ENCODE assay signal across 8 cellular contexts in genomic region chr14:100384819-100385813, GRCh38. TPM values are rescaled to one million over a fixed set of nuclear protein-coding genes. Genes with fewer than 3 reads are reported as not detected.
DNase-seq lines count a peak whose midpoint lies in the region; ATAC-seq lines count a peak whose summit lies in the region.

No MANE protein-coding gene starts in this region.

- no peak overlapping the region for H4K91ac ChIP-seq in neuronal stem cell (ENCODE audit: low read depth, low read length, poor library complexity)

- peak overlapping the region; percentile 87 for H2AK5ac ChIP-seq in neuronal stem cell (ENCODE audit: low read depth, low read length)

- no peak overlapping the region for H4K8ac ChIP-seq in neuronal stem cell (ENCODE audit: low read depth, low read length)

- no peak overlapping the region for H3K23ac ChIP-seq in neuronal stem cell (ENCODE audit: low read depth, low read length, poor library complexity)

- H3K4me1 ChIP-seq in neuronal stem cell (ENCODE audit: control insufficient read depth in 2 of 2, insufficient read depth in 1 of 2, low read depth in 1 of 2, low read length in 2 of 2) = peaks cover 10 to 31% of the 10 kb centered on the region in 2 donors

- H3K9ac ChIP-seq in neuronal stem cell (ENCODE audit: low read depth, low read length, poor library complexity) = no peak overlapping the region

- H2BK12ac ChIP-seq in neuronal stem cell (ENCODE audit: low read length) = peak overlapping the region; percentile 64

- no CpG with 5 or more reads among the region's 16 CpGs for WGBS in neuronal stem cell (ENCODE audit: extremely low coverage in 2 of 2, insufficient read length in 2 of 2, insufficient replicate concordance in 1 of 2), 2 donors

- H3K9me3 ChIP-seq in neuronal stem cell (replicated peaks in 1 of 2; ENCODE audit: control insufficient read depth in 2 of 2, insufficient read depth in 1 of 2, low read depth in 1 of 2, low read length in 2 of 2) = no peaks in the 10 kb centered on the region

- H2AFZ ChIP-seq in neuronal stem cell (ENCODE audit: low read length) = peak overlapping the region; percentile 1

- H2BK120ac ChIP-seq in neuronal stem cell (ENCODE audit: low read depth, low read length) = peak overlapping the region; percentile 49

- H3K18ac ChIP-seq in neuronal stem cell (ENCODE audit: low read length) = no peak overlapping the region

- H3K4ac ChIP-seq in neuronal stem cell (ENCODE audit: low read length) = no peak overlapping the region

- peak overlapping the region; percentile 64 for H2BK15ac ChIP-seq in neuronal stem cell (ENCODE audit: low read length)

- ATAC-seq in HG03460 (IDR thresholded peaks at IDR 0.05; ENCODE audit: unreplicated experiment) = no peak

- H3K36me3 ChIP-seq in neuronal stem cell (replicated peaks in 1 of 2; ENCODE audit: control insufficient read depth in 2 of 2, insufficient read depth in 2 of 2, low read length in 2 of 2) = peaks cover 0 to 8% of the 10 kb centered on the region in 2 donors

- H3K27ac ChIP-seq in neuronal stem cell (replicated peaks; ENCODE audit: low read length) = no peak overlapping the region

- H3K4me3 ChIP-seq in neuronal stem cell (ENCODE audit: low read length in 2 of 2) = no peak overlapping the region

- H3K27me3 ChIP-seq in neuronal stem cell (ENCODE audit: control insufficient read depth in 3 of 3, insufficient read depth in 3 of 3, low read depth in 1 of 3, low read length in 3 of 3) = no peaks in the 10 kb centered on the region

- no peaks in the 10 kb centered on the region for H3K79me1 ChIP-seq in neuronal stem cell (ENCODE audit: low read depth, low read length)

- H2BK5ac ChIP-seq in neuronal stem cell (ENCODE audit: low read length) = peak overlapping the region; percentile 43

- peak; percentile 75 for DNase-seq in DMS 273 (lab: John Stamatoyannopoulos, UW; ENCODE audit: unreplicated experiment)
- DNase-seq in DMS 273 treated with DMSO at 0.1 percent for 48 hours (lab: John Stamatoyannopoulos, UW) = no peak
- peak; percentile 31 for DNase-seq in NCI-H524 treated with DMSO at 0.1 percent for 48 hours (lab: John Stamatoyannopoulos, UW)
- DNase-seq in dermis microvascular lymphatic vessel endothelial cell (ENCODE audit: low read depth in 2 of 2) = peak; percentile 45 to 78
- DNase-seq in neuronal stem cell (ENCODE audit: low spot score) = no peak
- DNase-seq in NCI-H187 treated with DMSO at 0.1 percent for 48 hours (lab: John Stamatoyannopoulos, UW) = no peak
- no peak for DNase-seq in 8988T

- H3K4me2 ChIP-seq in neuronal stem cell (ENCODE audit: insufficient read depth, low read length, poor library complexity, severe bottlenecking) = no peak overlapping the region

- H3K14ac ChIP-seq in neuronal stem cell (ENCODE audit: low read length) = no peak overlapping the region

RNA-seq across cellular contexts. Expression of gene WDR25, which starts 8.8 kb away (rescaled TPM):
- 18.1 and 36.4 TPM in 2 replicates for total RNA-seq in dermis microvascular lymphatic vessel endothelial cell
- 8.7 TPM for polyA plus RNA-seq in neuronal stem cell (2013, experiment 1 of 2)
- 9.9 TPM for polyA plus RNA-seq in neuronal stem cell (2013, experiment 2 of 2)

Comparison
In these comparisons a context has a peak if more than half of its experiments do, and no peak if none do; other contexts are left out.
1. DNase-seq: peak in DMS 273 (single experiment), NCI-H524 treated with DMSO at 0.1 percent for 48 hours (single experiment) and dermis microvascular lymphatic vessel endothelial cell (2 of 2); none in DMS 273 treated with DMSO at 0.1 percent for 48 hours (single experiment), neuronal stem cell (single experiment), NCI-H187 treated with DMSO at 0.1 percent for 48 hours (single experiment) and 8988T (single experiment).